Comparison of ENCODE assay signal across 11 cellular contexts in the genomic region with DNA sequence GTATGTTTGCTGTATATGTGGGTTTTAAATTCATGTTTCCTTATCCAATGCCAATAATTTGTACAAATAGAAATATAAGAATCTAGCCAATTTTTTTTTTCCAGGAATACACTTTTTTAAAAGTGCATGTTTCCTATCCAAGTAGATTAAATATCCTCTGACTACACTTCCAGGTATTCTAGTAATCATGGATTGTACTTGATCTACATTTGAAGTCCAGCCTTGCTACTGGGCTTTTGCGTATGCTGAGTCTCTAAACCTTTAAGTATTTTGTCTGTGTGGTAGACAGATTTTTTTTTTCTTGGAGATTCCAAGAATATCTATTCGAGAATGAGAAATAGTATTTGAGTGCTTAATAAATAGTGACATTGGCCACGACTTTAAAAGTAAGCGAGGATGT.
DNase-seq lines count a peak whose midpoint lies in the region; ATAC-seq and TF ChIP-seq lines count a peak whose summit lies in the region.
"Had no signal": no experiment of that assay in that cellular context is flagged by ENCODE, and none has a peak within 500 bp of the region (broad histone marks: within the 10 kb centered on the region; RNA-seq: fewer than 3 reads in every experiment).

No MANE protein-coding gene starts in this region.

- H3K4me3 ChIP-seq in mesodermal cell (ENCODE audit: extremely low read depth, insufficient read depth, low read length, poor library complexity, severe bottlenecking) = no peak overlapping the region
- no peak overlapping the region for H3K4me3 ChIP-seq in upper lobe of left lung

- no peaks in the 10 kb centered on the region for H3K9me3 ChIP-seq in mesodermal cell (ENCODE audit: control insufficient read depth, low read length)
- H3K9me3 ChIP-seq in upper lobe of left lung = no peaks in the 10 kb centered on the region

- peaks cover 5% of the 10 kb centered on the region for H3K4me1 ChIP-seq in mesodermal cell (ENCODE audit: control insufficient read depth, insufficient read depth, low read length, poor library complexity, severe bottlenecking)
- peaks cover 0 to 10% (median 4%) of the 10 kb centered on the region in 4 donors for H3K4me1 ChIP-seq in upper lobe of left lung

- no peak for TF ChIP-seq CTCF in upper lobe of left lung (IDR thresholded peaks at IDR 0.05)

- peaks cover 80% of the 10 kb centered on the region for H3K36me3 ChIP-seq in mesodermal cell (ENCODE audit: control insufficient read depth, insufficient read depth, low read length)
- peaks cover 26 to 91% (median 61%) of the 10 kb centered on the region in 4 donors for H3K36me3 ChIP-seq in upper lobe of left lung

- H3K27me3 ChIP-seq in upper lobe of left lung = no peaks in the 10 kb centered on the region

- WGBS in mesodermal cell (ENCODE audit: insufficient coverage in 2 of 2), 2 experiments = 91 to 94% methylated on average over 3 to 4 of the region's 4 CpGs
- 87% methylated on average over 4 of the region's 4 CpGs for WGBS in upper lobe of left lung, 2 donors

- no peak for TF ChIP-seq EP300 in upper lobe of left lung (IDR thresholded peaks at IDR 0.05)

- H3K27ac ChIP-seq in caudate nucleus (ENCODE audit: low read depth, low read length) (peak overlapping the region; percentile 75), mesodermal cell (ENCODE audit: low read depth, low read length, severe bottlenecking) (peak overlapping the region; percentile 84), upper lobe of left lung (peak overlapping the region in 3 of 4 donors; percentile 24 to 80 (median 48))
- H3K27ac ChIP-seq: 22Rv1 had no signal

- ATAC-seq in upper lobe of left lung (ENCODE audit: low FRiP score in 2 of 2) = no peak

- TF ChIP-seq POLR2A in upper lobe of left lung (IDR thresholded peaks at IDR 0.05) = no peak

- peak; percentile 17 for DNase-seq in DMS53 (lab: John Stamatoyannopoulos, UW)
- DNase-seq in DMS53 treated with DMSO at 0.1 percent for 48 hours (lab: John Stamatoyannopoulos, UW; ENCODE audit: unreplicated experiment) = no peak
- no peak for DNase-seq in caudate nucleus (lab: John Stamatoyannopoulos, UW)
- no peak for DNase-seq in upper lobe of left lung
- no peak for DNase-seq in medulla oblongata (ENCODE audit: extremely low spot score)
- no peak for DNase-seq in SKM-1 treated with dmso at 0.1 percent for 144 hours (lab: John Stamatoyannopoulos, UW; ENCODE audit: unreplicated experiment)
- no peak for DNase-seq in NCI-H524 treated with DMSO at 0.1 percent for 48 hours (lab: John Stamatoyannopoulos, UW)
- DNase-seq: activated naive CD8-positive, alpha-beta T cell treated with anti-CD3 and anti-CD28 coated beads, Interleukin-2, amount 10 ng/mL, durations not matched to agents 7 days and 5 days; NCI-H146 had no signal
